ENCODE assay signal across 8 cellular contexts in genomic region chr10:52729259-52730104, GRCh38. TPM values are rescaled to one million over a fixed set of nuclear protein-coding genes. Genes with fewer than 3 reads are reported as not detected.
DNase-seq lines count a peak whose midpoint lies in the region; ATAC-seq and TF ChIP-seq lines count a peak whose summit lies in the region.

No MANE protein-coding gene starts in this region.

- H3K9me3 Mint-ChIP-seq in WTC11, result no peaks in the 10 kb centered on the region

- TF ChIP-seq EP300 in Ishikawa (IDR thresholded peaks at IDR 0.05; ENCODE audit: borderline replicate concordance), result no peak

- H3K4me3 Mint-ChIP-seq in WTC11, result no peak overlapping the region

- no peaks in the 10 kb centered on the region for H3K4me1 Mint-ChIP-seq in WTC11

- peak; percentile 52 for ATAC-seq in WTC11
- no peak for ATAC-seq in activated CD4-positive, CD25-positive, alpha-beta regulatory T cell treated with anti-CD3 and anti-CD28 coated beads, Interleukin-2, amount 50 U/mL, for 24 hours

- H3K36me3 Mint-ChIP-seq in WTC11, result no peaks in the 10 kb centered on the region

- no peaks in the 10 kb centered on the region; the same call in 1 of the 2 replicates for H3K27me3 Mint-ChIP-seq in WTC11 (ENCODE audit: low read depth)

- CTCF ChIA-PET in WTC11 (lab: Charles Lee), result interaction anchor here (0.9 to 2.0 kb wide), 2 partner anchors 50 to 84 kb away, joined by 4 to 13 read pairs; no protein-coding TSS in a partner anchor

- 0 out of 2 replicates have a peak, but pooled peaks have one; percentile 19 for TF ChIP-seq CTCF in WTC11 (IDR thresholded peaks at IDR 0.05)

- peak; percentile 2 for DNase-seq in NCI-H2081 (lab: John Stamatoyannopoulos, UW)
- DNase-seq in NCI-H2081 treated with DMSO at 0.1 percent for 48 hours (lab: John Stamatoyannopoulos, UW), result no peak
- no peak for DNase-seq in WTC11 (ENCODE audit: low spot score)
- DNase-seq in iris pigment epithelial cell (ENCODE audit: low read depth), result peak; percentile 46
- no peak for DNase-seq in central memory CD4-positive, alpha-beta T cell
- no peak for DNase-seq in NCI-H226

- POLR2A ChIA-PET in WTC11 (lab: Charles Lee), result no interaction called here

- H3K27ac Mint-ChIP-seq in WTC11, result no peak overlapping the region

- TF ChIP-seq RAD21 in Ishikawa (IDR thresholded peaks at IDR 0.05; ENCODE audit: low read depth), result peak; percentile 84

TF ChIP-seq in Ishikawa, 13 proteins besides CTCF, POLR2A, EP300 and RAD21:
- no peak for TF ChIP-seq FOXM1 (IDR thresholded peaks at IDR 0.05; ENCODE audit: borderline replicate concordance, low read depth)

TF ChIP-seq in WTC11, 78 proteins besides CTCF, POLR2A, EP300 and RAD21:
- TF ChIP-seq ZSCAN18 (CRISPR knock-in tag; IDR thresholded peaks at IDR 0.05) (no peak), ESRRA (CRISPR knock-in tag; IDR thresholded peaks at IDR 0.05; ENCODE audit: borderline replicate concordance) (no peak), FOXP4 (CRISPR knock-in tag; IDR thresholded peaks at IDR 0.05) (no peak), ELF4 (CRISPR knock-in tag; IDR thresholded peaks at IDR 0.05; ENCODE audit: low read depth) (no peak), NR1H2 (CRISPR knock-in tag; IDR thresholded peaks at IDR 0.05) (no peak), CBFB (CRISPR knock-in tag; IDR thresholded peaks at IDR 0.05; ENCODE audit: low read depth) (no peak), NR2C2 (CRISPR knock-in tag; IDR thresholded peaks at IDR 0.05) (no peak), GTF2I (CRISPR knock-in tag; conservative IDR thresholded peaks at IDR 0.05) (no peak), GABPB1 (CRISPR knock-in tag; IDR thresholded peaks at IDR 0.05) (no peak), USF2 (CRISPR knock-in tag; IDR thresholded peaks at IDR 0.05) (no peak)

RNA-seq across cellular contexts. Expression of gene MBL2, which starts 43.1 kb away (rescaled TPM):
- total RNA-seq in WTC11 (2021), result not detected in 3 replicates

Comparison
In these comparisons a context has a peak if more than half of its experiments do, and no peak if none do; other contexts are left out.
1. DNase-seq: peak in NCI-H2081 (2 of 2) and iris pigment epithelial cell (single experiment); none in NCI-H2081 treated with DMSO at 0.1 percent for 48 hours (single experiment), WTC11 (single experiment), central memory CD4-positive, alpha-beta T cell (single experiment) and NCI-H226 (single experiment).